14 cellular contexts compared by ENCODE assay signal in the genomic region with DNA sequence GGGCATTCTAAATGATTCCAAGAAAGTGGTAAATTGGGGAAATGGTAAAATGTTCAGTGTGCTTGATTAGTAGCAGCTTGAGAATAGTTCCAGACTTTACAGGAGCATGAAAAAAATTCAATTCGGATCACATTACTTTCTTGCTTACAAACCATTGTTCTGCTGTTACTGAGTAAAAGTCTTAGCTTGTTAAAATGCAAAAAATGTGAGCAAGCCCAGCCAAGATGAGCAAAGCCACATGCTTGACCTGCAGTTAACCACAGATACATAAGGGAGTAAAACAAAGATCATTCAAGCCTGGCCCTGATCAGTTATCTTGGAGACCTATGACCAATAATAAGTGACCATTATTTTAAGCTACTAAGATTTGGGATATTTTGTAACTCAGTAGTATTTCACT.
A peak's percentile ranks its signal among the peaks of the same experiment; 100 is the strongest.
DNase-seq lines count a peak whose midpoint lies in the region; ATAC-seq, FAIRE-seq and TF ChIP-seq lines count a peak whose summit lies in the region.
"Had no signal": no experiment of that assay in that cellular context is flagged by ENCODE, and none has a peak within 500 bp of the region (broad histone marks: within the 10 kb centered on the region; RNA-seq: fewer than 3 reads in every experiment).

No MANE protein-coding gene starts in this region.

- H3K9me3 ChIP-seq in A549 (no peaks in the 10 kb centered on the region), adipocyte (ENCODE audit: control insufficient read depth, low read length) (peaks cover 6% of the 10 kb centered on the region)
- H3K9me3 ChIP-seq: spleen had no signal

- H3K36me3 Mint-ChIP-seq in natural killer cell treated with Interleukin-12 subunit alpha and Interleukin-12 subunit beta and Interleukin-15 and Interleukin-18, amount 100 ng/mL, for 72 hours = no peaks in the 10 kb centered on the region
- H3K36me3 Mint-ChIP-seq: activated naive CD4-positive, alpha-beta T cell treated with anti-CD3 and anti-CD28 coated beads, Interleukin-2, amount 50 U/mL, for 24 hours; IgD-negative memory B cell had no signal

- H3K27me3 Mint-ChIP-seq in natural killer cell treated with Interleukin-12 subunit alpha and Interleukin-12 subunit beta and Interleukin-15 and Interleukin-18, amount 100 ng/mL, for 72 hours = no peaks in the 10 kb centered on the region
- H3K27me3 Mint-ChIP-seq: activated naive CD4-positive, alpha-beta T cell treated with anti-CD3 and anti-CD28 coated beads, Interleukin-2, amount 50 U/mL, for 24 hours; IgD-negative memory B cell had no signal

- TF ChIP-seq POLR2A in A549 (IDR thresholded peaks at IDR 0.05; ENCODE audit: low read length) = no peak

- peaks cover 7% of the 10 kb centered on the region for H3K9me3 Mint-ChIP-seq in natural killer cell treated with Interleukin-12 subunit alpha and Interleukin-12 subunit beta and Interleukin-15 and Interleukin-18, amount 100 ng/mL, for 72 hours
- H3K9me3 Mint-ChIP-seq: activated naive CD4-positive, alpha-beta T cell treated with anti-CD3 and anti-CD28 coated beads, Interleukin-2, amount 50 U/mL, for 24 hours had no signal

- CTCF ChIA-PET in A549 (lab: Yijun Ruan, JAX) = no interaction called here

- no peak for TF ChIP-seq RAD21 in A549 (conservative IDR thresholded peaks at IDR 0.05 in 1 of 2, IDR thresholded peaks at IDR 0.05 in 1 of 2)

- 0 out of 3 replicates have a peak, but pooled peaks cover 4% of the 10 kb centered on the region for H3K4me1 ChIP-seq in A549
- H3K4me1 ChIP-seq in adipocyte (ENCODE audit: control insufficient read depth, insufficient read depth, low read length) = peaks cover 5% of the 10 kb centered on the region
- H3K4me1 ChIP-seq in foreskin keratinocyte = peaks cover 14% of the 10 kb centered on the region
- H3K4me1 ChIP-seq: spleen had no signal

- no peaks in the 10 kb centered on the region for H3K36me3 ChIP-seq in adipocyte (ENCODE audit: control insufficient read depth, insufficient read depth, low read length, severe bottlenecking)
- H3K36me3 ChIP-seq: spleen had no signal

- no peak for TF ChIP-seq EP300 in A549 (IDR thresholded peaks at IDR 0.05)

- no peak overlapping the region for H3K27ac Mint-ChIP-seq in natural killer cell treated with Interleukin-12 subunit alpha and Interleukin-12 subunit beta and Interleukin-15 and Interleukin-18, amount 100 ng/mL, for 72 hours
- H3K27ac Mint-ChIP-seq: activated naive CD4-positive, alpha-beta T cell treated with anti-CD3 and anti-CD28 coated beads, Interleukin-2, amount 50 U/mL, for 24 hours; IgD-negative memory B cell had no signal

- H3K27me3 ChIP-seq in adipocyte (replicated peaks; ENCODE audit: control insufficient read depth, insufficient read depth, low read length) (no peaks in the 10 kb centered on the region), foreskin keratinocyte (no peaks in the 10 kb centered on the region)
- H3K27me3 ChIP-seq: spleen had no signal

- H3K4me3 ChIP-seq in A549 (no peak overlapping the region), adipocyte (ENCODE audit: low read length) (no peak overlapping the region)
- H3K4me3 ChIP-seq: spleen had no signal

- POLR2A ChIA-PET in A549 (lab: Yijun Ruan, JAX) = no interaction called here

- H3K9ac ChIP-seq in adipocyte (ENCODE audit: low read length) = no peak overlapping the region

- FAIRE-seq in A549 (lab: Jason Lieb, UNC) = peak; percentile 96

- ATAC-seq in A549 (no peak), foreskin keratinocyte (peak; percentile 23), left lobe of liver (no peak)
- ATAC-seq in natural killer cell treated with Interleukin-12 subunit alpha and Interleukin-12 subunit beta and Interleukin-15 and Interleukin-18, amount 100 ng/mL, for 72 hours = no peak

- no peak overlapping the region for H3K4me2 ChIP-seq in A549

- no peak overlapping the region for H3K27ac ChIP-seq in A549
- no peak overlapping the region for H3K27ac ChIP-seq in foreskin keratinocyte
- H3K27ac ChIP-seq: spleen had no signal

- no peaks in the 10 kb centered on the region for H3K4me1 Mint-ChIP-seq in natural killer cell treated with Interleukin-12 subunit alpha and Interleukin-12 subunit beta and Interleukin-15 and Interleukin-18, amount 100 ng/mL, for 72 hours (ENCODE audit: low read depth in 2 of 2)
- H3K4me1 Mint-ChIP-seq: activated naive CD4-positive, alpha-beta T cell treated with anti-CD3 and anti-CD28 coated beads, Interleukin-2, amount 50 U/mL, for 24 hours; IgD-negative memory B cell had no signal

- no peak overlapping the region for H3K4me3 Mint-ChIP-seq in natural killer cell treated with Interleukin-12 subunit alpha and Interleukin-12 subunit beta and Interleukin-15 and Interleukin-18, amount 100 ng/mL, for 72 hours
- H3K4me3 Mint-ChIP-seq: activated naive CD4-positive, alpha-beta T cell treated with anti-CD3 and anti-CD28 coated beads, Interleukin-2, amount 50 U/mL, for 24 hours had no signal

- TF ChIP-seq CTCF in A549 (IDR thresholded peaks at IDR 0.05) (no peak), foreskin keratinocyte (conservative IDR thresholded peaks at IDR 0.05) (no peak)

- 14% methylated on average over 1 of the region's 1 CpG for WGBS in A549 (ENCODE audit: missing lambda C conversion rate)

- DNase-seq in A549 (ENCODE audit: low read depth in 1 of 2, low spot score in 1 of 2) = no peak
- DNase-seq in HCEC 1CT = peak; percentile 64
- peak; percentile 65 for DNase-seq in adipocyte (ENCODE audit: low read depth)
- DNase-seq in foreskin keratinocyte = peak; percentile 18 to 43
- DNase-seq in left lobe of liver (ENCODE audit: low spot score) = no peak
- DNase-seq in pons (ENCODE audit: low spot score) = no peak
- DNase-seq in stimulated activated CD8-positive, alpha-beta memory T cell treated with anti-CD3 and anti-CD28 coated beads, Interleukin-4, amount 100 ng/mL, for 48 hours = no peak
- no peak for DNase-seq in natural killer cell treated with Interleukin-12 subunit alpha and Interleukin-12 subunit beta and Interleukin-15 and Interleukin-18, amount 100 ng/mL, for 72 hours (ENCODE audit: low spot score)
- DNase-seq: activated CD4-positive, CD25-positive, alpha-beta regulatory T cell; NCI-H1092 treated with DMSO at 0.1 percent for 48 hours; NCI-H446 treated with DMSO at 0.1 percent for 48 hours; spleen had no signal

TF ChIP-seq in A549, 52 proteins besides CTCF, POLR2A, EP300 and RAD21:
- TF ChIP-seq, protein P1, sequence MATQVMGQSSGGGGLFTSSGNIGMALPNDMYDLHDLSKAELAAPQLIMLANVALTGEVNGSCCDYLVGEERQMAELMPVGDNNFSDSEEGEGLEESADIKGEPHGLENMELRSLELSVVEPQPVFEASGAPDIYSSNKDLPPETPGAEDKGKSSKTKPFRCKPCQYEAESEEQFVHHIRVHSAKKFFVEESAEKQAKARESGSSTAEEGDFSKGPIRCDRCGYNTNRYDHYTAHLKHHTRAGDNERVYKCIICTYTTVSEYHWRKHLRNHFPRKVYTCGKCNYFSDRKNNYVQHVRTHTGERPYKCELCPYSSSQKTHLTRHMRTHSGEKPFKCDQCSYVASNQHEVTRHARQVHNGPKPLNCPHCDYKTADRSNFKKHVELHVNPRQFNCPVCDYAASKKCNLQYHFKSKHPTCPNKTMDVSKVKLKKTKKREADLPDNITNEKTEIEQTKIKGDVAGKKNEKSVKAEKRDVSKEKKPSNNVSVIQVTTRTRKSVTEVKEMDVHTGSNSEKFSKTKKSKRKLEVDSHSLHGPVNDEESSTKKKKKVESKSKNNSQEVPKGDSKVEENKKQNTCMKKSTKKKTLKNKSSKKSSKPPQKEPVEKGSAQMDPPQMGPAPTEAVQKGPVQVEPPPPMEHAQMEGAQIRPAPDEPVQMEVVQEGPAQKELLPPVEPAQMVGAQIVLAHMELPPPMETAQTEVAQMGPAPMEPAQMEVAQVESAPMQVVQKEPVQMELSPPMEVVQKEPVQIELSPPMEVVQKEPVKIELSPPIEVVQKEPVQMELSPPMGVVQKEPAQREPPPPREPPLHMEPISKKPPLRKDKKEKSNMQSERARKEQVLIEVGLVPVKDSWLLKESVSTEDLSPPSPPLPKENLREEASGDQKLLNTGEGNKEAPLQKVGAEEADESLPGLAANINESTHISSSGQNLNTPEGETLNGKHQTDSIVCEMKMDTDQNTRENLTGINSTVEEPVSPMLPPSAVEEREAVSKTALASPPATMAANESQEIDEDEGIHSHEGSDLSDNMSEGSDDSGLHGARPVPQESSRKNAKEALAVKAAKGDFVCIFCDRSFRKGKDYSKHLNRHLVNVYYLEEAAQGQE (IDR thresholded peaks at IDR 0.05) = no peak
- TF ChIP-seq POLR2AphosphoS2 (conservative IDR thresholded peaks at IDR 0.05; ENCODE audit: low read length) = no peak
- no peak for TF ChIP-seq HOXB5 (CRISPR knock-in tag; IDR thresholded peaks at IDR 0.05)
- no peak for TF ChIP-seq CBX8 (IDR thresholded peaks at IDR 0.05)
- TF ChIP-seq, protein P2, sequence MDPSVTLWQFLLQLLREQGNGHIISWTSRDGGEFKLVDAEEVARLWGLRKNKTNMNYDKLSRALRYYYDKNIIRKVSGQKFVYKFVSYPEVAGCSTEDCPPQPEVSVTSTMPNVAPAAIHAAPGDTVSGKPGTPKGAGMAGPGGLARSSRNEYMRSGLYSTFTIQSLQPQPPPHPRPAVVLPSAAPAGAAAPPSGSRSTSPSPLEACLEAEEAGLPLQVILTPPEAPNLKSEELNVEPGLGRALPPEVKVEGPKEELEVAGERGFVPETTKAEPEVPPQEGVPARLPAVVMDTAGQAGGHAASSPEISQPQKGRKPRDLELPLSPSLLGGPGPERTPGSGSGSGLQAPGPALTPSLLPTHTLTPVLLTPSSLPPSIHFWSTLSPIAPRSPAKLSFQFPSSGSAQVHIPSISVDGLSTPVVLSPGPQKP (IDR thresholded peaks at IDR 0.05; ENCODE audit: low read depth, low read length) = no peak
- TF ChIP-seq PHF8 (IDR thresholded peaks at IDR 0.05; ENCODE audit: borderline replicate concordance, low read depth) = no peak
- TF ChIP-seq EHMT2 (IDR thresholded peaks at IDR 0.05; ENCODE audit: low read depth) = no peak
- TF ChIP-seq, protein P3, sequence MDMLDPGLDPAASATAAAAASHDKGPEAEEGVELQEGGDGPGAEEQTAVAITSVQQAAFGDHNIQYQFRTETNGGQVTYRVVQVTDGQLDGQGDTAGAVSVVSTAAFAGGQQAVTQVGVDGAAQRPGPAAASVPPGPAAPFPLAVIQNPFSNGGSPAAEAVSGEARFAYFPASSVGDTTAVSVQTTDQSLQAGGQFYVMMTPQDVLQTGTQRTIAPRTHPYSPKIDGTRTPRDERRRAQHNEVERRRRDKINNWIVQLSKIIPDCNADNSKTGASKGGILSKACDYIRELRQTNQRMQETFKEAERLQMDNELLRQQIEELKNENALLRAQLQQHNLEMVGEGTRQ (IDR thresholded peaks at IDR 0.05) = no peak
- no peak for TF ChIP-seq NFE2L2 (conservative IDR thresholded peaks at IDR 0.05; ENCODE audit: low read length)
- no peak for TF ChIP-seq JUNB (IDR thresholded peaks at IDR 0.05)
- TF ChIP-seq HOXA7 (CRISPR knock-in tag; IDR thresholded peaks at IDR 0.05) = no peak
- TF ChIP-seq ESRRA (IDR thresholded peaks at IDR 0.05; ENCODE audit: borderline replicate concordance, low read length) = no peak
- no peak for TF ChIP-seq KDM5A (IDR thresholded peaks at IDR 0.05)
- no peak for TF ChIP-seq HEYL (CRISPR knock-in tag; IDR thresholded peaks at IDR 0.05)
- TF ChIP-seq FOSB (CRISPR knock-in tag; IDR thresholded peaks at IDR 0.05) = no peak

Comparison
In these comparisons a context has a peak if more than half of its experiments do, and no peak if none do; other contexts are left out.
1. DNase-seq: peak in HCEC 1CT (single experiment), adipocyte (single experiment) and foreskin keratinocyte (2 of 2); none in A549 (0 of 2), left lobe of liver (single experiment), pons (single experiment), stimulated activated CD8-positive, alpha-beta memory T cell treated with anti-CD3 and anti-CD28 coated beads, Interleukin-4, amount 100 ng/mL, for 48 hours (single experiment) and natural killer cell treated with Interleukin-12 subunit alpha and Interleukin-12 subunit beta and Interleukin-15 and Interleukin-18, amount 100 ng/mL, for 72 hours (single experiment).